18 cellular contexts compared by ENCODE assay signal in the genomic region with DNA sequence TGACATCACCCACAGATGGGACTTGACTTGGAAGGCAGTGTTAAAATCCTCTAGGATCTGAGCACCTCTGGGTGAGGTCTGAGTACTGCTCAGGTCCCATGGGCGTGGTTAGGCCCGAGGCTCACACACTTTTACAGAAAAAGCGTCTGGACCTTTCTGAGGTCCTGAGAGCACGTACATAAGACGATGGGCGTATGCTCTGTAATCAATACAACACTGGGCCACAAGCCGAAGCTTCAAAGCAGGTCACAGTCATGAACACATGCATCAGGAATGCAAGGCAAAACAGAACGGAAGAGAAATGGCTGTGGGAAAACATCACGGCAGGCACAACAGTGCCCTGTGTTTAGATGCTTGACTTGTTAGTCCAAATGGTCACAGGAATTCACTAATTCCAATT.
A peak's percentile ranks its signal among the peaks of the same experiment; 100 is the strongest.
DNase-seq lines count a peak whose midpoint lies in the region; ATAC-seq, FAIRE-seq and TF ChIP-seq lines count a peak whose summit lies in the region.
"Had no signal": no experiment of that assay in that cellular context is flagged by ENCODE, and none has a peak within 500 bp of the region (broad histone marks: within the 10 kb centered on the region; RNA-seq: fewer than 3 reads in every experiment).

No MANE protein-coding gene starts in this region.

- no peak for ATAC-seq in stimulated activated memory B cell treated with anti-CD40 and anti-IgM and Interleukin-4, amounts not matched to agents 10 μg/mL and 1 μg/mL and 100 μg/mL, for 72 hours
- ATAC-seq: activated T-cell treated with anti-CD3 and anti-CD28 coated beads, Interleukin-2, amount 50 U/mL, for 4 hours; effector memory CD8-positive, alpha-beta T cell; left lobe of liver had no signal

- peaks cover 3% of the 10 kb centered on the region for H3K79me1 ChIP-seq in mesendoderm (ENCODE audit: low read length)

- H3K23ac ChIP-seq in mesendoderm (ENCODE audit: low read length) = no peak overlapping the region

- no peak overlapping the region for H3K9ac ChIP-seq in mesendoderm (ENCODE audit: low read length)

- H3K9me3 Mint-ChIP-seq in activated naive CD4-positive, alpha-beta T cell treated with anti-CD3 and anti-CD28 coated beads, Interleukin-2, amount 50 U/mL, for 24 hours = no peaks in the 10 kb centered on the region
- no peaks in the 10 kb centered on the region for H3K9me3 Mint-ChIP-seq in stimulated activated memory B cell treated with anti-CD40 and anti-IgM and Interleukin-4, amounts not matched to agents 10 μg/mL and 1 μg/mL and 100 μg/mL, for 72 hours
- H3K9me3 Mint-ChIP-seq: activated T-cell treated with anti-CD3 and anti-CD28 coated beads, Interleukin-2, amount 50 U/mL, for 4 hours; effector memory CD8-positive, alpha-beta T cell had no signal

- H3K36me3 Mint-ChIP-seq in activated naive CD4-positive, alpha-beta T cell treated with anti-CD3 and anti-CD28 coated beads, Interleukin-2, amount 50 U/mL, for 24 hours = peaks cover 8% of the 10 kb centered on the region
- H3K36me3 Mint-ChIP-seq in stimulated activated memory B cell treated with anti-CD40 and anti-IgM and Interleukin-4, amounts not matched to agents 10 μg/mL and 1 μg/mL and 100 μg/mL, for 72 hours = peaks cover 77% of the 10 kb centered on the region

- H3K4me2 ChIP-seq in mesendoderm (ENCODE audit: low read length) = no peak overlapping the region

- H3K27ac ChIP-seq in mesendoderm (ENCODE audit: low read depth, low read length) (no peak overlapping the region), small intestine (ENCODE audit: low read depth in 1 of 2, low read length in 1 of 2) (no peak overlapping the region)

- H3K18ac ChIP-seq in mesendoderm (ENCODE audit: low read length) = no peak overlapping the region

- H3K27me3 ChIP-seq in mesendoderm (ENCODE audit: insufficient read depth, low read length, poor library complexity) (no peaks in the 10 kb centered on the region), small intestine (ENCODE audit: control insufficient read depth in 2 of 2, insufficient read depth in 2 of 2, low read length in 2 of 2) (no peaks in the 10 kb centered on the region)
- H3K27me3 ChIP-seq: thyroid gland had no signal

- H2BK120ac ChIP-seq in mesendoderm (ENCODE audit: low read depth, low read length) = no peak overlapping the region

- no peak for DNase-seq in activated naive CD4-positive, alpha-beta T cell treated with anti-CD3 and anti-CD28 coated beads, Interleukin-2, amount 50 U/mL, for 16 hours
- peak; percentile 28 for DNase-seq in astrocyte of the cerebellum (ENCODE audit: low read depth)
- DNase-seq in hepatic stellate cell (ENCODE audit: low spot score) = peak; percentile 40
- DNase-seq in mesendoderm = no peak
- DNase-seq in HK-2 (ENCODE audit: unreplicated experiment) = no peak
- DNase-seq in small intestine = no peak
- DNase-seq: 8988T; activated CD4-positive, CD25-positive, alpha-beta regulatory T cell treated with anti-CD3 and anti-CD28 coated beads, Interleukin-2, amount 50 U/mL, for 72 hours; activated T-cell treated with anti-CD3 and anti-CD28 coated beads, Interleukin-2, amount 50 U/mL, for 4 hours; aorta; effector memory CD8-positive, alpha-beta T cell; NCI-H1092; stimulated activated CD4-positive, alpha-beta T cell treated with anti-CD3 and anti-CD28 coated beads, Interleukin-12 subunit alpha, Interleukin-12 subunit beta, amount 100 ng/mL, for 4 hours; T-helper 1 cell; thyroid gland had no signal

- H3K4ac ChIP-seq in mesendoderm (ENCODE audit: low read depth, low read length) = no peak overlapping the region

- no peak overlapping the region for H3K4me3 ChIP-seq in astrocyte of the cerebellum (ENCODE audit: low read depth, low read length)
- H3K4me3 ChIP-seq in mesendoderm (ENCODE audit: low read length) = no peak overlapping the region
- no peak overlapping the region for H3K4me3 ChIP-seq in small intestine (ENCODE audit: low read depth in 1 of 2, low read length in 2 of 2)
- H3K4me3 ChIP-seq: thyroid gland had no signal

- H2BK5ac ChIP-seq in mesendoderm (ENCODE audit: low read length) = no peak overlapping the region

- no peaks in the 10 kb centered on the region for H3K9me3 ChIP-seq in small intestine (ENCODE audit: control insufficient read depth, low read depth)
- H3K9me3 ChIP-seq: thyroid gland had no signal

- no CpG with 5 or more reads among the region's 9 CpGs for WGBS in mesendoderm (ENCODE audit: extremely low coverage, insufficient coverage, low lambda C conversion rate)
- 83 to 86% (median 85%) methylated on average over 9 of the region's 9 CpGs for WGBS in small intestine, 3 donors

- H4K8ac ChIP-seq in mesendoderm (ENCODE audit: low read depth, low read length) = no peak overlapping the region

- peaks cover 16% of the 10 kb centered on the region for H3K4me1 Mint-ChIP-seq in activated naive CD4-positive, alpha-beta T cell treated with anti-CD3 and anti-CD28 coated beads, Interleukin-2, amount 50 U/mL, for 24 hours
- H3K4me1 Mint-ChIP-seq in stimulated activated memory B cell treated with anti-CD40 and anti-IgM and Interleukin-4, amounts not matched to agents 10 μg/mL and 1 μg/mL and 100 μg/mL, for 72 hours = peaks cover 59% of the 10 kb centered on the region

- no peak overlapping the region for H3K4me3 Mint-ChIP-seq in activated naive CD4-positive, alpha-beta T cell treated with anti-CD3 and anti-CD28 coated beads, Interleukin-2, amount 50 U/mL, for 24 hours
- peak overlapping the region; percentile 16 for H3K4me3 Mint-ChIP-seq in stimulated activated memory B cell treated with anti-CD40 and anti-IgM and Interleukin-4, amounts not matched to agents 10 μg/mL and 1 μg/mL and 100 μg/mL, for 72 hours
- H3K4me3 Mint-ChIP-seq: activated T-cell treated with anti-CD3 and anti-CD28 coated beads, Interleukin-2, amount 50 U/mL, for 4 hours; effector memory CD8-positive, alpha-beta T cell had no signal

- no peaks in the 10 kb centered on the region for H3K27me3 Mint-ChIP-seq in activated naive CD4-positive, alpha-beta T cell treated with anti-CD3 and anti-CD28 coated beads, Interleukin-2, amount 50 U/mL, for 24 hours
- H3K27me3 Mint-ChIP-seq in stimulated activated memory B cell treated with anti-CD40 and anti-IgM and Interleukin-4, amounts not matched to agents 10 μg/mL and 1 μg/mL and 100 μg/mL, for 72 hours = no peaks in the 10 kb centered on the region
- H3K27me3 Mint-ChIP-seq: effector memory CD8-positive, alpha-beta T cell had no signal

- no peak overlapping the region for H3K56ac ChIP-seq in mesendoderm (ENCODE audit: low read length)

- no peak overlapping the region for H2BK15ac ChIP-seq in mesendoderm (replicated peaks; ENCODE audit: low read depth)

- FAIRE-seq in small intestine (lab: Jason Lieb, UNC) = no peak

- peaks cover 38% of the 10 kb centered on the region for H3K36me3 ChIP-seq in mesendoderm (ENCODE audit: control insufficient read depth, insufficient read depth, low read length)
- H3K36me3 ChIP-seq in small intestine (ENCODE audit: control insufficient read depth in 2 of 2, insufficient read depth in 2 of 2, low read length in 2 of 2) = peaks cover 14 to 30% of the 10 kb centered on the region in 2 donors

- H3K27ac Mint-ChIP-seq in activated naive CD4-positive, alpha-beta T cell treated with anti-CD3 and anti-CD28 coated beads, Interleukin-2, amount 50 U/mL, for 24 hours = peak overlapping the region; percentile 79
- H3K27ac Mint-ChIP-seq in stimulated activated memory B cell treated with anti-CD40 and anti-IgM and Interleukin-4, amounts not matched to agents 10 μg/mL and 1 μg/mL and 100 μg/mL, for 72 hours = peak overlapping the region; percentile 78

- H3K79me2 ChIP-seq in mesendoderm (ENCODE audit: control insufficient read depth, insufficient read depth, low read length) = no peaks in the 10 kb centered on the region

- no peak overlapping the region for H2AK5ac ChIP-seq in mesendoderm (ENCODE audit: low read length)

- no peak for TF ChIP-seq CTCF in astrocyte of the cerebellum (IDR thresholded peaks at IDR 0.05; ENCODE audit: low read depth, low read length, missing control alignments)

- H3K4me1 ChIP-seq in mesendoderm (ENCODE audit: control insufficient read depth, low read depth, low read length) = no peaks in the 10 kb centered on the region
- H3K4me1 ChIP-seq in small intestine (ENCODE audit: control insufficient read depth in 2 of 2, insufficient read depth in 1 of 2, low read depth in 1 of 2, low read length in 1 of 2) = no peaks in the 10 kb centered on the region

- in situ Hi-C loops in astrocyte of the cerebellum (cut with HindIII; ENCODE audit: low sequenced_read_pairs) = loop anchor here (5.0 to 10.0 kb wide), 3 partner anchors 65 to 407 kb away; no protein-coding TSS in a partner anchor

- no peak overlapping the region for H4K5ac ChIP-seq in mesendoderm (ENCODE audit: low read length)

Comparison
In these comparisons a context has a peak if more than half of its experiments do, and no peak if none do; other contexts are left out.
1. DNase-seq: peak in astrocyte of the cerebellum (single experiment) and hepatic stellate cell (single experiment); none in activated naive CD4-positive, alpha-beta T cell treated with anti-CD3 and anti-CD28 coated beads, Interleukin-2, amount 50 U/mL, for 16 hours (single experiment), mesendoderm (single experiment), HK-2 (single experiment) and small intestine (single experiment).